ENCODE assay signal across 21 cellular contexts in genomic region chr21:38114717-38115333, GRCh38.
DNase-seq lines count a peak whose midpoint lies in the region; ATAC-seq, FAIRE-seq and TF ChIP-seq lines count a peak whose summit lies in the region.
"Had no signal": no experiment of that assay in that cellular context is flagged by ENCODE, and none has a peak within 500 bp of the region (broad histone marks: within the 10 kb centered on the region; RNA-seq: fewer than 3 reads in every experiment).

No MANE protein-coding gene starts in this region.

- POLR2A ChIA-PET in activated naive CD8-positive, alpha-beta T cell treated with anti-CD3 and anti-CD28 coated beads, Interleukin-2, amount 10 ng/mL, durations not matched to agents 7 days and 5 days (lab: Charles Lee) = no interaction called here
- POLR2A ChIA-PET in K562 (lab: Yijun Ruan, JAX) = interaction anchor here (0.6 to 1.8 kb wide), 3 partner anchors 11 to 887 kb away, joined by 3 to 6 read pairs (median 3); no protein-coding TSS in a partner anchor

- peak overlapping the region; percentile 86 for H3K4me2 ChIP-seq in K562 (ENCODE audit: insufficient read depth, low read length)

- FAIRE-seq in K562 (lab: Jason Lieb, UNC) (peak; percentile 44), urothelium cell line (lab: Jason Lieb, UNC) (no peak)
- FAIRE-seq: A204.1, GM12878 had no signal

- intact Hi-C loops in K562 (cut with micrococcal nuclease) = no loop called here

- TF ChIP-seq EP300 in K562 (IDR thresholded peaks at IDR 0.05; ENCODE audit: low read length) = peak; percentile 9; the same call in 1 of the 2 replicates

- BruUV-seq in K562 (replicated peaks; lab: Mats Ljungman, UMichigan) = no TSS peak

- H3K9me1 ChIP-seq in K562 (ENCODE audit: control insufficient read depth, insufficient read depth, low read length) = peaks cover 3% of the 10 kb centered on the region

- TF ChIP-seq RAD21 in K562 (CRISPR knock-in tag; conservative IDR thresholded peaks at IDR 0.05 in 1 of 2, IDR thresholded peaks at IDR 0.05 in 1 of 2) = no peak

- H3K36me3 ChIP-seq in K562 (ENCODE audit: control insufficient read depth, insufficient read depth, low read length) = no peaks in the 10 kb centered on the region; the same call in 1 of the 3 replicates
- H3K36me3 ChIP-seq: BE2C, HAP-1 had no signal

- 36% methylated on average over 2 of the region's 2 CpGs for WGBS in K562 (ENCODE audit: insufficient coverage, low coverage, missing lambda C conversion rate)

- peak; percentile 65 for ATAC-seq in activated naive CD8-positive, alpha-beta T cell treated with anti-CD3 and anti-CD28 coated beads, Interleukin-2, amount 10 ng/mL, durations not matched to agents 7 days and 5 days (ENCODE audit: low read depth)
- ATAC-seq in K562 = peak; percentile 4; the same call in 2 of the 3 replicates
- ATAC-seq: GM12878 had no signal

- peak overlapping the region; percentile 27 for H3K27ac Mint-ChIP-seq in activated naive CD8-positive, alpha-beta T cell treated with anti-CD3 and anti-CD28 coated beads, Interleukin-2, amount 10 ng/mL, durations not matched to agents 7 days and 5 days
- no peak overlapping the region for H3K27ac Mint-ChIP-seq in activated naive CD8-positive, alpha-beta T cell treated with anti-CD3 and anti-CD28 coated beads for 36 hours
- H3K27ac Mint-ChIP-seq: CD4-positive, CD25-positive, alpha-beta regulatory T cell; CD8-positive, alpha-beta memory T cell had no signal

- H3K9me3 ChIP-seq in K562 (replicated peaks; ENCODE audit: control insufficient read depth, insufficient read depth, low read depth, low read length) = no peaks in the 10 kb centered on the region
- H3K9me3 ChIP-seq: BE2C had no signal

- H3K27ac ChIP-seq in K562 (ENCODE audit: extremely low read depth, low read depth, low read length) = peak overlapping the region; percentile 76
- H3K27ac ChIP-seq: GM23248, HL-60 had no signal

- H2AFZ ChIP-seq in K562 (ENCODE audit: low read depth, low read length) = no peak overlapping the region; the same call in 1 of the 2 replicates
- H2AFZ ChIP-seq: GM23248 had no signal

- H3K9me3 Mint-ChIP-seq in activated naive CD8-positive, alpha-beta T cell treated with anti-CD3 and anti-CD28 coated beads, Interleukin-2, amount 10 ng/mL, durations not matched to agents 7 days and 5 days = peaks cover 3% of the 10 kb centered on the region
- H3K9me3 Mint-ChIP-seq in activated naive CD8-positive, alpha-beta T cell treated with anti-CD3 and anti-CD28 coated beads for 36 hours = no peaks in the 10 kb centered on the region

- peak overlapping the region in 1 of 2 experiments; percentile 53; a peak in 1 of 4 replicates for H3K9ac ChIP-seq in K562 (ENCODE audit: insufficient read depth in 1 of 2, low read depth in 2 of 2, low read length in 2 of 2)
- H3K9ac ChIP-seq: GM23248 had no signal

- CTCF ChIA-PET in K562 (lab: Yijun Ruan, JAX; ENCODE audit: low intra/inter-chr PET ratio) = no interaction called here

- in situ Hi-C loops in K562 (cut with MboI) = no loop called here

- peaks cover 6% of the 10 kb centered on the region for H3K27me3 Mint-ChIP-seq in activated naive CD8-positive, alpha-beta T cell treated with anti-CD3 and anti-CD28 coated beads, Interleukin-2, amount 10 ng/mL, durations not matched to agents 7 days and 5 days
- H3K27me3 Mint-ChIP-seq in activated naive CD8-positive, alpha-beta T cell treated with anti-CD3 and anti-CD28 coated beads for 36 hours = peaks cover 6% of the 10 kb centered on the region
- H3K27me3 Mint-ChIP-seq: CD4-positive, CD25-positive, alpha-beta regulatory T cell had no signal

- peaks cover 23% of the 10 kb centered on the region for H3K4me1 Mint-ChIP-seq in activated naive CD8-positive, alpha-beta T cell treated with anti-CD3 and anti-CD28 coated beads, Interleukin-2, amount 10 ng/mL, durations not matched to agents 7 days and 5 days
- H3K4me1 Mint-ChIP-seq in activated naive CD8-positive, alpha-beta T cell treated with anti-CD3 and anti-CD28 coated beads for 36 hours = peaks cover 2% of the 10 kb centered on the region
- H3K4me1 Mint-ChIP-seq: CD4-positive, CD25-positive, alpha-beta regulatory T cell; CD8-positive, alpha-beta memory T cell had no signal

- DNase-seq in activated naive CD8-positive, alpha-beta T cell treated with anti-CD3 and anti-CD28 coated beads, Interleukin-2, amount 10 ng/mL, durations not matched to agents 7 days and 5 days = no peak
- no peak for DNase-seq in activated naive CD8-positive, alpha-beta T cell treated with anti-CD3 and anti-CD28 coated beads for 36 hours
- DNase-seq in NCI-H146 treated with DMSO at 0.1 percent for 48 hours (lab: John Stamatoyannopoulos, UW; ENCODE audit: unreplicated experiment) = peak; percentile 1
- DNase-seq in K562 (ENCODE audit: extremely low read depth in 1 of 4, low spot score in 3 of 4) = peak in 2 of 4 experiments; percentile 24 to 53
- DNase-seq in urothelium cell line (ENCODE audit: low spot score) = no peak
- DNase-seq in NCI-H2196 (lab: John Stamatoyannopoulos, UW; ENCODE audit: unreplicated experiment) = no peak
- DNase-seq: ACHN; BE2C; C1 segment of cervical spinal cord; CD8-positive, alpha-beta memory T cell; COR-L47; DMS 273 treated with DMSO at 0.1 percent for 48 hours; DMS53; DND-41; EL; GM23248 had no signal

- no peak for TF ChIP-seq POLR2A in K562 (conservative IDR thresholded peaks at IDR 0.05)

- H4K20me1 ChIP-seq in K562 (replicated peaks; ENCODE audit: control insufficient read depth, insufficient read depth, low read length) = peaks cover 13% of the 10 kb centered on the region

- peaks cover 4% of the 10 kb centered on the region for H3K36me3 Mint-ChIP-seq in activated naive CD8-positive, alpha-beta T cell treated with anti-CD3 and anti-CD28 coated beads, Interleukin-2, amount 10 ng/mL, durations not matched to agents 7 days and 5 days
- no peaks in the 10 kb centered on the region for H3K36me3 Mint-ChIP-seq in activated naive CD8-positive, alpha-beta T cell treated with anti-CD3 and anti-CD28 coated beads for 36 hours
- H3K36me3 Mint-ChIP-seq: CD4-positive, CD25-positive, alpha-beta regulatory T cell; CD8-positive, alpha-beta memory T cell had no signal

- H3K4me3 ChIP-seq in K562 = no peak overlapping the region
- H3K4me3 ChIP-seq: GM12878, GM23248, HAP-1 had no signal

- H3K4me1 ChIP-seq in K562 (replicated peaks in 1 of 2; ENCODE audit: control insufficient read depth in 2 of 2, insufficient read depth in 2 of 2, low read length in 2 of 2) = peaks cover 10 to 56% of the 10 kb centered on the region in 2 experiments
- H3K4me1 ChIP-seq: BE2C, HAP-1 had no signal

- H3K79me2 ChIP-seq in K562 (ENCODE audit: control insufficient read depth, insufficient read depth, low read length) = peaks cover 98% of the 10 kb centered on the region

- peak overlapping the region; percentile 31 for H3K4me3 Mint-ChIP-seq in activated naive CD8-positive, alpha-beta T cell treated with anti-CD3 and anti-CD28 coated beads, Interleukin-2, amount 10 ng/mL, durations not matched to agents 7 days and 5 days
- H3K4me3 Mint-ChIP-seq in activated naive CD8-positive, alpha-beta T cell treated with anti-CD3 and anti-CD28 coated beads for 36 hours = no peak overlapping the region
- H3K4me3 Mint-ChIP-seq: CD4-positive, CD25-positive, alpha-beta regulatory T cell; CD8-positive, alpha-beta memory T cell had no signal

- no peak for TF ChIP-seq CTCF in K562 (IDR thresholded peaks at IDR 0.05 in 2 of 3, conservative IDR thresholded peaks at IDR 0.05 in 1 of 3; ENCODE audit: insufficient read depth in 2 of 3, low read depth in 1 of 3, low read length in 3 of 3)

- no peaks in the 10 kb centered on the region for H3K27me3 ChIP-seq in K562 (ENCODE audit: control insufficient read depth in 2 of 2, insufficient read depth in 2 of 2, low read length in 2 of 2)
- H3K27me3 ChIP-seq: BE2C had no signal

TF ChIP-seq in K562, 482 proteins besides CTCF, POLR2A, EP300 and RAD21 (continues in another document):
- peak; percentile 52 for TF ChIP-seq CBFA2T3 (IDR thresholded peaks at IDR 0.05)
- no peak for TF ChIP-seq CHAMP1 (IDR thresholded peaks at IDR 0.05)
- 0 out of 2 replicates have a peak, but pooled peaks have one; percentile 10 for TF ChIP-seq ATF3 (IDR thresholded peaks at IDR 0.05)
- no peak for TF ChIP-seq ATF3 (CRISPR knock-in tag; conservative IDR thresholded peaks at IDR 0.05)
